ENCODE assay signal across 31 cellular contexts in genomic region chr16:27634781-27635180, GRCh38.
"Had no signal": no experiment of that assay in that cellular context is flagged by ENCODE, and none has a peak within 500 bp of the region (broad histone marks: within the 10 kb centered on the region; RNA-seq: fewer than 3 reads in every experiment).

No MANE protein-coding gene starts in this region.

- H3K27ac Mint-ChIP-seq: activated CD4-positive, alpha-beta memory T cell treated with anti-CD3 and anti-CD28 coated beads, Interleukin-2, amount 10 ng/mL, durations not matched to agents 7 days and 5 days; activated CD4-positive, alpha-beta T cell treated with anti-CD3 and anti-CD28 coated beads, Interleukin-2, amount 10 ng/mL, durations not matched to agents 7 days and 5 days; activated naive CD4-positive, alpha-beta T cell treated with anti-CD3 and anti-CD28 coated beads, Interleukin-2, amount 50 U/mL, for 24 hours; activated naive CD8-positive, alpha-beta T cell treated with anti-CD3 and anti-CD28 coated beads, Interleukin-2, amount 50 U/mL, for 24 hours; activated T-helper 17 cell treated with anti-CD3 and anti-CD28 coated beads, Interleukin-2, amount 50 U/mL, for 72 hours; stimulated activated memory B cell treated with anti-CD40 and anti-IgM and Interleukin-4, amounts not matched to agents 10 μg/mL and 1 μg/mL and 100 μg/mL, for 72 hours; stimulated activated naive CD8-positive, alpha-beta T cell treated with anti-CD3 and anti-CD28 coated beads, Interleukin-15, amount 100 ng/mL, for 72 hours; T-helper 1 cell treated with Interleukin-12 subunit alpha and Interleukin-12 subunit beta and Interleukin-4 antibody, amounts not matched to agents 30 μg/mL and 1 μg/mL, for 36 hours had no signal

- H3K27me3 Mint-ChIP-seq: activated CD4-positive, alpha-beta memory T cell treated with anti-CD3 and anti-CD28 coated beads, Interleukin-2, amount 10 ng/mL, durations not matched to agents 7 days and 5 days; activated CD4-positive, alpha-beta T cell treated with anti-CD3 and anti-CD28 coated beads, Interleukin-2, amount 10 ng/mL, durations not matched to agents 7 days and 5 days; activated naive CD4-positive, alpha-beta T cell treated with anti-CD3 and anti-CD28 coated beads, Interleukin-2, amount 50 U/mL, for 24 hours; activated naive CD8-positive, alpha-beta T cell treated with anti-CD3 and anti-CD28 coated beads, Interleukin-2, amount 50 U/mL, for 24 hours; activated T-helper 17 cell treated with anti-CD3 and anti-CD28 coated beads, Interleukin-2, amount 50 U/mL, for 72 hours; central memory CD8-positive, alpha-beta T cell; naive B cell; stimulated activated memory B cell treated with anti-CD40 and anti-IgM and Interleukin-4, amounts not matched to agents 10 μg/mL and 1 μg/mL and 100 μg/mL, for 72 hours; stimulated activated naive CD8-positive, alpha-beta T cell treated with anti-CD3 and anti-CD28 coated beads, Interleukin-15, amount 100 ng/mL, for 72 hours had no signal

- H3K4me1 ChIP-seq: heart right ventricle, pancreas, prostate gland had no signal

- ATAC-seq: activated naive CD8-positive, alpha-beta T cell treated with anti-CD3 and anti-CD28 coated beads, Interleukin-2, amount 50 U/mL, for 24 hours; activated T-cell treated with anti-CD3 and anti-CD28 coated beads, Interleukin-2, amount 50 U/mL, for 4 hours; activated T-helper 17 cell treated with anti-CD3 and anti-CD28 coated beads, Interleukin-2, amount 50 U/mL, for 72 hours; heart right ventricle; pancreas; sciatic nerve; stimulated activated memory B cell treated with anti-CD40 and anti-IgM and Interleukin-4, amounts not matched to agents 10 μg/mL and 1 μg/mL and 100 μg/mL, for 72 hours; stimulated activated naive CD8-positive, alpha-beta T cell treated with anti-CD3 and anti-CD28 coated beads, Interleukin-15, amount 100 ng/mL, for 72 hours had no signal

- H3K4me3 Mint-ChIP-seq: activated CD4-positive, alpha-beta memory T cell treated with anti-CD3 and anti-CD28 coated beads, Interleukin-2, amount 10 ng/mL, durations not matched to agents 7 days and 5 days; activated CD4-positive, alpha-beta T cell treated with anti-CD3 and anti-CD28 coated beads, Interleukin-2, amount 10 ng/mL, durations not matched to agents 7 days and 5 days; activated naive CD4-positive, alpha-beta T cell treated with anti-CD3 and anti-CD28 coated beads, Interleukin-2, amount 50 U/mL, for 24 hours; activated naive CD8-positive, alpha-beta T cell treated with anti-CD3 and anti-CD28 coated beads, Interleukin-2, amount 50 U/mL, for 24 hours; activated T-cell treated with anti-CD3 and anti-CD28 coated beads, Interleukin-2, amount 50 U/mL, for 4 hours; activated T-helper 17 cell treated with anti-CD3 and anti-CD28 coated beads, Interleukin-2, amount 50 U/mL, for 72 hours; central memory CD8-positive, alpha-beta T cell; naive B cell; stimulated activated memory B cell treated with anti-CD40 and anti-IgM and Interleukin-4, amounts not matched to agents 10 μg/mL and 1 μg/mL and 100 μg/mL, for 72 hours; stimulated activated naive CD8-positive, alpha-beta T cell treated with anti-CD3 and anti-CD28 coated beads, Interleukin-15, amount 100 ng/mL, for 72 hours; T-helper 1 cell treated with Interleukin-12 subunit alpha and Interleukin-12 subunit beta and Interleukin-4 antibody, amounts not matched to agents 30 μg/mL and 1 μg/mL, for 36 hours had no signal

- H3K4me3 ChIP-seq: esophagus squamous epithelium, heart right ventricle, pancreas, prostate gland, skin epidermis, thyroid gland had no signal

- H3K9me3 ChIP-seq: esophagus squamous epithelium, heart right ventricle, pancreas, prostate gland, SK-N-SH, thyroid gland had no signal

- H3K36me3 ChIP-seq: prostate gland, thyroid gland, WERI-Rb-1 had no signal

- H3K27me3 ChIP-seq: esophagus squamous epithelium, heart right ventricle, pancreas, thyroid gland had no signal

- H3K4me2 ChIP-seq: SK-N-SH had no signal

- H3K9me3 Mint-ChIP-seq: activated CD4-positive, alpha-beta memory T cell treated with anti-CD3 and anti-CD28 coated beads, Interleukin-2, amount 10 ng/mL, durations not matched to agents 7 days and 5 days; activated CD4-positive, alpha-beta T cell treated with anti-CD3 and anti-CD28 coated beads, Interleukin-2, amount 10 ng/mL, durations not matched to agents 7 days and 5 days; activated naive CD4-positive, alpha-beta T cell treated with anti-CD3 and anti-CD28 coated beads, Interleukin-2, amount 50 U/mL, for 24 hours; activated naive CD8-positive, alpha-beta T cell treated with anti-CD3 and anti-CD28 coated beads, Interleukin-2, amount 50 U/mL, for 24 hours; activated T-cell treated with anti-CD3 and anti-CD28 coated beads, Interleukin-2, amount 50 U/mL, for 4 hours; activated T-helper 17 cell treated with anti-CD3 and anti-CD28 coated beads, Interleukin-2, amount 50 U/mL, for 72 hours; central memory CD8-positive, alpha-beta T cell; naive B cell; stimulated activated memory B cell treated with anti-CD40 and anti-IgM and Interleukin-4, amounts not matched to agents 10 μg/mL and 1 μg/mL and 100 μg/mL, for 72 hours; stimulated activated naive CD8-positive, alpha-beta T cell treated with anti-CD3 and anti-CD28 coated beads, Interleukin-15, amount 100 ng/mL, for 72 hours; T-helper 1 cell treated with Interleukin-12 subunit alpha and Interleukin-12 subunit beta and Interleukin-4 antibody, amounts not matched to agents 30 μg/mL and 1 μg/mL, for 36 hours had no signal

- H3K4me1 Mint-ChIP-seq: activated naive CD4-positive, alpha-beta T cell treated with anti-CD3 and anti-CD28 coated beads, Interleukin-2, amount 50 U/mL, for 24 hours; activated naive CD8-positive, alpha-beta T cell treated with anti-CD3 and anti-CD28 coated beads, Interleukin-2, amount 50 U/mL, for 24 hours; activated T-helper 17 cell treated with anti-CD3 and anti-CD28 coated beads, Interleukin-2, amount 50 U/mL, for 72 hours; central memory CD8-positive, alpha-beta T cell; stimulated activated memory B cell treated with anti-CD40 and anti-IgM and Interleukin-4, amounts not matched to agents 10 μg/mL and 1 μg/mL and 100 μg/mL, for 72 hours; stimulated activated naive CD8-positive, alpha-beta T cell treated with anti-CD3 and anti-CD28 coated beads, Interleukin-15, amount 100 ng/mL, for 72 hours had no signal

- H3K27ac ChIP-seq: epithelial cell of prostate, heart right ventricle, pancreas, prostate gland, skin epidermis, WERI-Rb-1 had no signal

- DNase-seq: activated CD4-positive, alpha-beta memory T cell treated with anti-CD3 and anti-CD28 coated beads, Interleukin-2, amount 10 ng/mL, durations not matched to agents 7 days and 5 days; activated CD4-positive, alpha-beta T cell treated with anti-CD3 and anti-CD28 coated beads, Interleukin-2, amount 10 ng/mL, durations not matched to agents 7 days and 5 days; activated CD4-positive, CD25-positive, alpha-beta regulatory T cell treated with anti-CD3 and anti-CD28 coated beads, Interleukin-2, amount 50 U/mL, for 72 hours; activated naive CD8-positive, alpha-beta T cell treated with anti-CD3 and anti-CD28 coated beads, Interleukin-2, amount 50 U/mL, for 24 hours; activated T-cell treated with anti-CD3 and anti-CD28 coated beads, Interleukin-2, amount 50 U/mL, for 4 hours; amygdala; dermis blood vessel endothelial cell; effector CD4-positive, alpha-beta T cell; esophagus squamous epithelium; heart right ventricle; islet precursor cell; mammary epithelial cell; naive B cell; pancreas; retina; SK-N-SH; stimulated activated CD4-positive, alpha-beta T cell treated with anti-CD3 and anti-CD28 coated beads, Interleukin-4, amount 100 ng/mL, for 24 hours; stimulated activated naive CD8-positive, alpha-beta T cell treated with anti-CD3 and anti-CD28 coated beads, Interleukin-15, amount 100 ng/mL, for 72 hours; SW 1271; T-helper 9 cell; thyroid gland; WERI-Rb-1 had no signal
